In the genomic region with DNA sequence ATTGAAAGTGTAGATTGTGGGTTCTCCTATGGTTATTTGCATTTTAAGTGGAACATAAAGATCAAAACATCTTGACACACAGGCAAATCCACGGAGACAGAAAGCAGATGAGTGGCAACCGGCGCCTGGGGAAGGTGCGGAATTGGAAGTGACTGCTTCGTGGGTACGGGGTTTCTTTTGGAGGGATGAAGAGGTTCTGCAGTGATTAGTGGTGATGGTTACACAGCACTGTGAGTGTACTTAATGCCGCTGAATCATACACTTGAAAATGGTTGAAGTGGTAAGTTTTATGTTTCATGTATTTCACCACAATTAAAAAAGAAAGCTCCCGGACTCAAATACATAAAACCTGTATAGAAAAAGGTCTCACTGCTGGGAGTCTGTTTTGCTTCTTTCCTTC, we compare ENCODE assay signal across 20 cellular contexts. TPM values are rescaled to one million over a fixed set of nuclear protein-coding genes. Genes with fewer than 3 reads are reported as not detected.
"Had no signal": no experiment of that assay in that cellular context is flagged by ENCODE, and none has a peak within 500 bp of the region (broad histone marks: within the 10 kb centered on the region; RNA-seq: fewer than 3 reads in every experiment).

No MANE protein-coding gene starts in this region.

- H3K36me3 ChIP-seq: esophagus muscularis mucosa, neutrophil, right atrium auricular region, stomach, thoracic aorta had no signal

- H3K4me1 Mint-ChIP-seq: immature natural killer cell; naive thymus-derived CD8-positive, alpha-beta T cell had no signal

- H3K36me3 Mint-ChIP-seq: activated naive CD8-positive, alpha-beta T cell; immature natural killer cell; naive thymus-derived CD8-positive, alpha-beta T cell had no signal

- H3K4me1 ChIP-seq: esophagus muscularis mucosa, foreskin keratinocyte, right atrium auricular region, stomach had no signal

- H3K9me3 Mint-ChIP-seq: naive thymus-derived CD8-positive, alpha-beta T cell had no signal

- H3K27me3 ChIP-seq: foreskin keratinocyte, right atrium auricular region had no signal

- FAIRE-seq: endometrium, TTC549, urothelium cell line had no signal

- H3K27ac Mint-ChIP-seq: activated naive CD8-positive, alpha-beta T cell; immature natural killer cell; naive thymus-derived CD8-positive, alpha-beta T cell had no signal

- DNase-seq: activated CD4-positive, alpha-beta T cell treated with anti-CD3 and anti-CD28 coated beads, Interleukin-2, amount 10 ng/mL, durations not matched to agents 7 days and 5 days; activated CD4-positive, CD25-positive, alpha-beta regulatory T cell; activated CD8-positive, alpha-beta memory T cell treated with anti-CD3 and anti-CD28 coated beads for 24 hours; amygdala; foreskin keratinocyte; immature natural killer cell; mucosa of descending colon; naive thymus-derived CD8-positive, alpha-beta T cell; stimulated activated CD4-positive, alpha-beta T cell treated with anti-CD3 and anti-CD28 coated beads, Interleukin-4, amount 100 ng/mL, for 4 hours; stomach had no signal

- ATAC-seq: foreskin keratinocyte; mucosa of descending colon; naive thymus-derived CD8-positive, alpha-beta T cell had no signal

- H3K4me3 ChIP-seq: esophagus muscularis mucosa, mucosa of descending colon, right atrium auricular region, skin epidermis, stomach, thoracic aorta had no signal

- H3K27me3 Mint-ChIP-seq: activated naive CD8-positive, alpha-beta T cell had no signal

- H3K9me3 ChIP-seq: esophagus muscularis mucosa, mucosa of descending colon, neutrophil, right atrium auricular region, stomach, thoracic aorta had no signal

- H3K27ac ChIP-seq: esophagus muscularis mucosa, foreskin keratinocyte, neutrophil, right atrium auricular region, skin epidermis, stomach, thoracic aorta had no signal

- H3K4me3 Mint-ChIP-seq: activated CD4-positive, alpha-beta T cell treated with anti-CD3 and anti-CD28 coated beads, Interleukin-2, amount 10 ng/mL, durations not matched to agents 7 days and 5 days; activated naive CD8-positive, alpha-beta T cell; immature natural killer cell; naive thymus-derived CD8-positive, alpha-beta T cell had no signal

RNA-seq across cellular contexts. Expression of gene SV2B, which starts 59.2 kb away (rescaled TPM):
- total RNA-seq: chondrocyte, foreskin keratinocyte had no signal
